9 cellular contexts compared by ENCODE assay signal in genomic region chr16:5455110-5455509, GRCh38.
"Had no signal": no experiment of that assay in that cellular context is flagged by ENCODE, and none has a peak within 500 bp of the region (broad histone marks: within the 10 kb centered on the region; RNA-seq: fewer than 3 reads in every experiment).

No MANE protein-coding gene starts in this region.

- H3K4me1 ChIP-seq: HAP-1 had no signal

- H3K27ac ChIP-seq: GM23248 had no signal

- H3K4me3 Mint-ChIP-seq: GM23338, H9, HFFc6 had no signal

- H3K36me3 ChIP-seq: HAP-1 had no signal

- ATAC-seq: GM23338, HCT116 had no signal

- H3K27ac Mint-ChIP-seq: GM23338, HFFc6 had no signal

- DNase-seq: GM23248, GOT3, H7, H9, HCEC 1CT, HFFc6 had no signal

- H3K4me3 ChIP-seq: GM23248, GM23338, HAP-1 had no signal

- H3K9me3 ChIP-seq: HAP-1 had no signal

- H3K9me3 Mint-ChIP-seq: GM23338, H9 had no signal
